Comparison of ENCODE assay signal across 31 cellular contexts in genomic region chr2:117027646-117028045, GRCh38.
A peak's percentile ranks its signal among the peaks of the same experiment; 100 is the strongest.
DNase-seq lines count a peak whose midpoint lies in the region; ATAC-seq and TF ChIP-seq lines count a peak whose summit lies in the region.
"Had no signal": no experiment of that assay in that cellular context is flagged by ENCODE, and none has a peak within 500 bp of the region (broad histone marks: within the 10 kb centered on the region; RNA-seq: fewer than 3 reads in every experiment).

No MANE protein-coding gene starts in this region.

- no peak overlapping the region for H2BK120ac ChIP-seq in neuronal stem cell (ENCODE audit: low read depth, low read length)

- H3K27ac Mint-ChIP-seq in activated CD4-positive, alpha-beta memory T cell treated with anti-CD3 and anti-CD28 coated beads, Interleukin-2, amount 10 ng/mL, durations not matched to agents 7 days and 5 days: no peak overlapping the region
- H3K27ac Mint-ChIP-seq: B cell; CD14-positive monocyte; CD4-positive, alpha-beta memory T cell; CD4-positive, alpha-beta T cell; CD4-positive, CD25-positive, alpha-beta regulatory T cell; CD8-positive, alpha-beta memory T cell; CD8-positive, alpha-beta T cell had no signal

- no peak overlapping the region for H3K4ac ChIP-seq in neuronal stem cell (ENCODE audit: low read length)

- DNase-seq in neuronal stem cell (ENCODE audit: low spot score): no peak
- DNase-seq in osteoblast (ENCODE audit: insufficient read length, low spot score, missing footprints): peak; percentile 49
- DNase-seq in activated CD4-positive, alpha-beta memory T cell treated with anti-CD3 and anti-CD28 coated beads, Interleukin-2, amount 10 ng/mL, durations not matched to agents 7 days and 5 days: no peak
- DNase-seq: 8988T; ACHN; AML-193; BE2C; C1 segment of cervical spinal cord; Caco-2; Calu3; CD4-positive, alpha-beta memory T cell; CD4-positive, alpha-beta T cell; CD4-positive, CD25-positive, alpha-beta regulatory T cell; CD8-positive, alpha-beta T cell; COR-L47; DMS 273 treated with DMSO at 0.1 percent for 48 hours; DMS153; DMS53; DMS79; DMS79 treated with DMSO at 0.1 percent for 48 hours; DND-41; EL had no signal

- no peak overlapping the region for H3K18ac ChIP-seq in neuronal stem cell (ENCODE audit: low read length)

- no peak overlapping the region for H2BK5ac ChIP-seq in neuronal stem cell (ENCODE audit: low read length)

- peak overlapping the region; percentile 22 for H2BK12ac ChIP-seq in neuronal stem cell (ENCODE audit: low read length)

- H3K9me3 Mint-ChIP-seq in activated CD4-positive, alpha-beta memory T cell treated with anti-CD3 and anti-CD28 coated beads, Interleukin-2, amount 10 ng/mL, durations not matched to agents 7 days and 5 days: peaks cover 14% of the 10 kb centered on the region

- POLR2A ChIA-PET in activated CD4-positive, alpha-beta memory T cell treated with anti-CD3 and anti-CD28 coated beads, Interleukin-2, amount 10 ng/mL, durations not matched to agents 7 days and 5 days (lab: Charles Lee): no interaction called here

- no peaks in the 10 kb centered on the region for H3K36me3 Mint-ChIP-seq in activated CD4-positive, alpha-beta memory T cell treated with anti-CD3 and anti-CD28 coated beads, Interleukin-2, amount 10 ng/mL, durations not matched to agents 7 days and 5 days (ENCODE audit: low read depth)
- H3K36me3 Mint-ChIP-seq: CD14-positive monocyte; CD4-positive, alpha-beta memory T cell; CD4-positive, CD25-positive, alpha-beta regulatory T cell; CD8-positive, alpha-beta memory T cell; CD8-positive, alpha-beta T cell had no signal

- CTCF ChIA-PET in activated CD4-positive, alpha-beta memory T cell treated with anti-CD3 and anti-CD28 coated beads, Interleukin-2, amount 10 ng/mL, durations not matched to agents 7 days and 5 days (lab: Charles Lee): no interaction called here

- no peak for ATAC-seq in GM19351 (IDR thresholded peaks at IDR 0.05; ENCODE audit: unreplicated experiment)
- ATAC-seq: A549; CD8-positive, alpha-beta T cell had no signal

- H3K79me2 ChIP-seq in osteoblast (ENCODE audit: insufficient read depth, low read length): no peaks in the 10 kb centered on the region

- H2AFZ ChIP-seq in neuronal stem cell (ENCODE audit: low read length) (no peak overlapping the region), osteoblast (ENCODE audit: low read length) (no peak overlapping the region)

- no peaks in the 10 kb centered on the region for H3K4me1 Mint-ChIP-seq in activated CD4-positive, alpha-beta memory T cell treated with anti-CD3 and anti-CD28 coated beads, Interleukin-2, amount 10 ng/mL, durations not matched to agents 7 days and 5 days
- H3K4me1 Mint-ChIP-seq: B cell; CD14-positive monocyte; CD4-positive, alpha-beta memory T cell; CD4-positive, CD25-positive, alpha-beta regulatory T cell; CD8-positive, alpha-beta memory T cell had no signal

- H3K79me1 ChIP-seq in neuronal stem cell (ENCODE audit: low read depth, low read length): no peaks in the 10 kb centered on the region

- no peaks in the 10 kb centered on the region for H3K27me3 Mint-ChIP-seq in activated CD4-positive, alpha-beta memory T cell treated with anti-CD3 and anti-CD28 coated beads, Interleukin-2, amount 10 ng/mL, durations not matched to agents 7 days and 5 days
- H3K27me3 Mint-ChIP-seq: B cell; CD4-positive, alpha-beta memory T cell; CD4-positive, alpha-beta T cell; CD4-positive, CD25-positive, alpha-beta regulatory T cell; CD8-positive, alpha-beta memory T cell had no signal

- no peak overlapping the region for H3K4me2 ChIP-seq in neuronal stem cell (ENCODE audit: insufficient read depth, low read length, poor library complexity, severe bottlenecking)
- H3K4me2 ChIP-seq in osteoblast (ENCODE audit: insufficient read depth, low read length): no peak overlapping the region
- H3K4me2 ChIP-seq: A549; BLaER1; BLaER1 treated with 17β-estradiol and CSF1 and Interleukin-3, amounts not matched to agents 10 nM and 100 nM had no signal

- H3K4me3 ChIP-seq in neuronal stem cell (ENCODE audit: low read length in 2 of 2) (no peak overlapping the region), osteoblast (ENCODE audit: insufficient read depth, low read length) (no peak overlapping the region)
- H3K4me3 ChIP-seq: A549; BLaER1; BLaER1 treated with 17β-estradiol and CSF1 and Interleukin-3, amounts not matched to agents 10 nM and 100 nM had no signal

- H3K4me1 ChIP-seq in neuronal stem cell (ENCODE audit: control insufficient read depth in 2 of 2, insufficient read depth in 1 of 2, low read depth in 1 of 2, low read length in 2 of 2): no peaks in the 10 kb centered on the region
- H3K4me1 ChIP-seq in osteoblast (ENCODE audit: insufficient read depth, low read length): no peaks in the 10 kb centered on the region
- H3K4me1 ChIP-seq: A549, BE2C, Caco-2 had no signal

- no peak overlapping the region for H3K4me3 Mint-ChIP-seq in activated CD4-positive, alpha-beta memory T cell treated with anti-CD3 and anti-CD28 coated beads, Interleukin-2, amount 10 ng/mL, durations not matched to agents 7 days and 5 days
- H3K4me3 Mint-ChIP-seq: B cell; CD14-positive monocyte; CD4-positive, alpha-beta memory T cell; CD4-positive, alpha-beta T cell; CD4-positive, CD25-positive, alpha-beta regulatory T cell; CD8-positive, alpha-beta memory T cell; CD8-positive, alpha-beta T cell had no signal

- H3K27ac ChIP-seq in neuronal stem cell (replicated peaks; ENCODE audit: low read length) (no peak overlapping the region), osteoblast (ENCODE audit: low read depth, low read length) (no peak overlapping the region)
- H3K27ac ChIP-seq: 22Rv1; A549; BLaER1; BLaER1 treated with 17β-estradiol and CSF1 and Interleukin-3, amounts not matched to agents 10 nM and 100 nM; C4-2B had no signal

- H3K14ac ChIP-seq in neuronal stem cell (ENCODE audit: low read length): no peak overlapping the region

- H3K36me3 ChIP-seq in neuronal stem cell (replicated peaks in 1 of 2; ENCODE audit: control insufficient read depth in 2 of 2, insufficient read depth in 2 of 2, low read length in 2 of 2): no peaks in the 10 kb centered on the region
- H3K36me3 ChIP-seq in osteoblast (ENCODE audit: insufficient read depth, low read length): no peaks in the 10 kb centered on the region
- H3K36me3 ChIP-seq: BE2C; BLaER1; BLaER1 treated with 17β-estradiol and CSF1 and Interleukin-3, amounts not matched to agents 10 nM and 100 nM had no signal

- no peak overlapping the region for H2BK15ac ChIP-seq in neuronal stem cell (ENCODE audit: low read length)

- H3K9ac ChIP-seq in neuronal stem cell (ENCODE audit: low read depth, low read length, poor library complexity): no peak overlapping the region
- H3K9ac ChIP-seq: BLaER1; BLaER1 treated with 17β-estradiol and CSF1 and Interleukin-3, amounts not matched to agents 10 nM and 100 nM had no signal

- H3K9me3 ChIP-seq in neuronal stem cell (replicated peaks in 1 of 2; ENCODE audit: control insufficient read depth in 2 of 2, insufficient read depth in 1 of 2, low read depth in 1 of 2, low read length in 2 of 2) (no peaks in the 10 kb centered on the region), osteoblast (ENCODE audit: low read depth, low read length) (no peaks in the 10 kb centered on the region)
- H3K9me3 ChIP-seq: A549, BE2C, BLaER1, Caco-2 had no signal

- no peak overlapping the region for H4K8ac ChIP-seq in neuronal stem cell (ENCODE audit: low read depth, low read length)

- H4K91ac ChIP-seq in neuronal stem cell (ENCODE audit: low read depth, low read length, poor library complexity): no peak overlapping the region

- no peak overlapping the region for H2AK5ac ChIP-seq in neuronal stem cell (ENCODE audit: low read depth, low read length)

- H3K23ac ChIP-seq in neuronal stem cell (ENCODE audit: low read depth, low read length, poor library complexity): no peak overlapping the region

- WGBS in neuronal stem cell (ENCODE audit: extremely low coverage in 2 of 2, insufficient read length in 2 of 2, insufficient replicate concordance in 1 of 2), 2 donors: no CpG with 5 or more reads among the region's 6 CpGs

- H4K20me1 ChIP-seq in osteoblast (ENCODE audit: insufficient read depth, low read length): no peaks in the 10 kb centered on the region
- H4K20me1 ChIP-seq: BLaER1; BLaER1 treated with 17β-estradiol and CSF1 and Interleukin-3, amounts not matched to agents 10 nM and 100 nM had no signal

- H3K27me3 ChIP-seq in neuronal stem cell (ENCODE audit: control insufficient read depth in 3 of 3, insufficient read depth in 3 of 3, low read depth in 1 of 3, low read length in 3 of 3) (no peaks in the 10 kb centered on the region), osteoblast (ENCODE audit: insufficient read depth, low read length) (no peaks in the 10 kb centered on the region)
- H3K27me3 ChIP-seq: BE2C; BLaER1; BLaER1 treated with 17β-estradiol and CSF1 and Interleukin-3, amounts not matched to agents 10 nM and 100 nM had no signal

- TF ChIP-seq CTCF in osteoblast (IDR thresholded peaks at IDR 0.05; ENCODE audit: extremely low read depth, low read depth, low read length): no peak
